ENCODE assay signal across 1 cellular context in genomic region chr19:9584073-9584833, GRCh38.
TF ChIP-seq lines count a peak whose summit lies in the region.

TSS of gene ZNF121 (minus strand) at chr19:9584504. CDS start at chr19:9568097, 16,407 bp downstream.

TF ChIP-seq in WTC11, 78 proteins besides CTCF, POLR2A, EP300 and RAD21 (continued from another document):
- TF ChIP-seq ZNF281 (CRISPR knock-in tag; IDR thresholded peaks at IDR 0.05) (peak; percentile 69; the same call in 1 of the 2 replicates), CDX4 (CRISPR knock-in tag; IDR thresholded peaks at IDR 0.05; ENCODE audit: borderline replicate concordance) (no peak), KAT7 (CRISPR knock-in tag; IDR thresholded peaks at IDR 0.05; ENCODE audit: borderline replicate concordance) (no peak), ARID4B (CRISPR knock-in tag; IDR thresholded peaks at IDR 0.05; ENCODE audit: borderline replicate concordance) (peak; percentile 90; the same call in 1 of the 2 replicates), ZNF219 (CRISPR knock-in tag; IDR thresholded peaks at IDR 0.05; ENCODE audit: borderline replicate concordance) (0 out of 2 replicates have a peak, but pooled peaks have one; percentile 29), TEAD4 (CRISPR knock-in tag; IDR thresholded peaks at IDR 0.05) (peak; percentile 12; the same call in 1 of the 2 replicates), ZBTB43 (CRISPR knock-in tag; IDR thresholded peaks at IDR 0.05) (0 out of 2 replicates have a peak, but pooled peaks have one; percentile 66), SMAD3 (CRISPR knock-in tag; IDR thresholded peaks at IDR 0.05; ENCODE audit: borderline replicate concordance) (no peak), ZNF512 (CRISPR knock-in tag; IDR thresholded peaks at IDR 0.05; ENCODE audit: borderline replicate concordance) (no peak), IRF1 (CRISPR knock-in tag; IDR thresholded peaks at IDR 0.05) (no peak; the same call in 1 of the 2 replicates), GTF2I (CRISPR knock-in tag; conservative IDR thresholded peaks at IDR 0.05) (no peak), ZNF232 (CRISPR knock-in tag; IDR thresholded peaks at IDR 0.05) (peak; percentile 74; the same call in 1 of the 2 replicates), CREM (CRISPR knock-in tag; IDR thresholded peaks at IDR 0.05) (peak; percentile 94), ZNF671 (CRISPR knock-in tag; IDR thresholded peaks at IDR 0.05) (no peak), E2F4 (CRISPR knock-in tag; IDR thresholded peaks at IDR 0.05; ENCODE audit: borderline replicate concordance, low read depth) (no peak), MYBL2 (CRISPR knock-in tag; IDR thresholded peaks at IDR 0.05) (0 out of 2 replicates have a peak, but pooled peaks have one; percentile 69), E2F5 (CRISPR knock-in tag; IDR thresholded peaks at IDR 0.05) (peak; percentile 72; the same call in 1 of the 2 replicates), E2F1 (CRISPR knock-in tag; IDR thresholded peaks at IDR 0.05) (no peak), ZNF317 (CRISPR knock-in tag; IDR thresholded peaks at IDR 0.05; ENCODE audit: borderline replicate concordance, low read depth) (no peak), HMGXB4 (CRISPR knock-in tag; IDR thresholded peaks at IDR 0.05) (peak; percentile 48; the same call in 1 of the 2 replicates), ETV6 (CRISPR knock-in tag; IDR thresholded peaks at IDR 0.05) (peak; percentile 62), NR2C2 (CRISPR knock-in tag; IDR thresholded peaks at IDR 0.05) (no peak), NFYB (CRISPR knock-in tag; conservative IDR thresholded peaks at IDR 0.05; ENCODE audit: low read depth) (no peak), FOXP1 (CRISPR knock-in tag; IDR thresholded peaks at IDR 0.05; ENCODE audit: borderline replicate concordance) (0 out of 2 replicates have a peak, but pooled peaks have one; percentile 54), EMX1 (CRISPR knock-in tag; IDR thresholded peaks at IDR 0.05) (no peak), OVOL2 (CRISPR knock-in tag; IDR thresholded peaks at IDR 0.05; ENCODE audit: borderline replicate concordance) (no peak), USF1 (CRISPR knock-in tag; IDR thresholded peaks at IDR 0.05) (peak; percentile 40), GABPB1 (CRISPR knock-in tag; IDR thresholded peaks at IDR 0.05) (peak; percentile 85), TEAD1 (CRISPR knock-in tag; IDR thresholded peaks at IDR 0.05) (0 out of 2 replicates have a peak, but pooled peaks have one; percentile 47)
